ENCODE assay signal across 17 cellular contexts in genomic region chr3:101900736-101901135, GRCh38.
"Had no signal": no experiment of that assay in that cellular context is flagged by ENCODE, and none has a peak within 500 bp of the region (broad histone marks: within the 10 kb centered on the region; RNA-seq: fewer than 3 reads in every experiment).

No MANE protein-coding gene starts in this region.

- H3K27me3 Mint-ChIP-seq: activated CD4-positive, alpha-beta T cell treated with anti-CD3 and anti-CD28 coated beads, Interleukin-2, amount 10 ng/mL, durations not matched to agents 7 days and 5 days; activated naive CD4-positive, alpha-beta T cell treated with anti-CD3 and anti-CD28 coated beads, Interleukin-2, amount 10 ng/mL, durations not matched to agents 7 days and 5 days; activated naive CD8-positive, alpha-beta T cell treated with anti-CD3 and anti-CD28 coated beads, Interleukin-2, amount 50 U/mL, for 24 hours; naive thymus-derived CD8-positive, alpha-beta T cell had no signal

- ATAC-seq: activated CD4-positive, CD25-positive, alpha-beta regulatory T cell treated with anti-CD3 and anti-CD28 coated beads, Interleukin-2, amount 50 U/mL, for 24 hours; activated CD8-positive, alpha-beta T cell treated with anti-CD3 and anti-CD28 coated beads, Interleukin-2, amount 10 ng/mL, durations not matched to agents 7 days and 5 days; activated naive CD8-positive, alpha-beta T cell treated with anti-CD3 and anti-CD28 coated beads, Interleukin-2, amount 50 U/mL, for 24 hours; activated T-cell treated with anti-CD3 and anti-CD28 coated beads, Interleukin-2, amount 50 U/mL, for 4 hours; left cardiac atrium; naive thymus-derived CD8-positive, alpha-beta T cell; pancreas; sciatic nerve had no signal

- H3K27ac ChIP-seq: ascending aorta, esophagus squamous epithelium, neutrophil, pancreas had no signal

- H3K27me3 ChIP-seq: ascending aorta, esophagus squamous epithelium, neutrophil, pancreas had no signal

- H3K4me3 ChIP-seq: ascending aorta, esophagus squamous epithelium, pancreas had no signal

- H3K27ac Mint-ChIP-seq: activated CD4-positive, alpha-beta T cell treated with anti-CD3 and anti-CD28 coated beads, Interleukin-2, amount 10 ng/mL, durations not matched to agents 7 days and 5 days; activated CD8-positive, alpha-beta T cell treated with anti-CD3 and anti-CD28 coated beads, Interleukin-2, amount 10 ng/mL, durations not matched to agents 7 days and 5 days; activated naive CD4-positive, alpha-beta T cell treated with anti-CD3 and anti-CD28 coated beads, Interleukin-2, amount 10 ng/mL, durations not matched to agents 7 days and 5 days; activated naive CD8-positive, alpha-beta T cell treated with anti-CD3 and anti-CD28 coated beads, Interleukin-2, amount 50 U/mL, for 24 hours had no signal

- H3K4me3 Mint-ChIP-seq: activated CD4-positive, alpha-beta T cell treated with anti-CD3 and anti-CD28 coated beads, Interleukin-2, amount 10 ng/mL, durations not matched to agents 7 days and 5 days; activated CD8-positive, alpha-beta T cell treated with anti-CD3 and anti-CD28 coated beads, Interleukin-2, amount 10 ng/mL, durations not matched to agents 7 days and 5 days; activated naive CD4-positive, alpha-beta T cell treated with anti-CD3 and anti-CD28 coated beads, Interleukin-2, amount 10 ng/mL, durations not matched to agents 7 days and 5 days; activated naive CD8-positive, alpha-beta T cell treated with anti-CD3 and anti-CD28 coated beads, Interleukin-2, amount 50 U/mL, for 24 hours; activated T-cell treated with anti-CD3 and anti-CD28 coated beads, Interleukin-2, amount 50 U/mL, for 4 hours; naive thymus-derived CD8-positive, alpha-beta T cell had no signal

- DNase-seq: activated CD4-positive, alpha-beta T cell treated with anti-CD3 and anti-CD28 coated beads, Interleukin-2, amount 10 ng/mL, durations not matched to agents 7 days and 5 days; activated CD8-positive, alpha-beta T cell treated with anti-CD3 and anti-CD28 coated beads, Interleukin-2, amount 10 ng/mL, durations not matched to agents 7 days and 5 days; activated naive CD4-positive, alpha-beta T cell treated with anti-CD3 and anti-CD28 coated beads, Interleukin-2, amount 10 ng/mL, durations not matched to agents 7 days and 5 days; activated naive CD8-positive, alpha-beta T cell treated with anti-CD3 and anti-CD28 coated beads, Interleukin-2, amount 50 U/mL, for 24 hours; activated T-cell treated with anti-CD3 and anti-CD28 coated beads, Interleukin-2, amount 50 U/mL, for 4 hours; dermis blood vessel endothelial cell; effector memory CD4-positive, alpha-beta T cell; esophagus squamous epithelium; left cardiac atrium; naive thymus-derived CD8-positive, alpha-beta T cell; pancreas; stimulated activated naive CD4-positive, alpha-beta T cell; T1000 had no signal

- H3K36me3 ChIP-seq: ascending aorta, esophagus squamous epithelium, neutrophil, pancreas had no signal

- H3K4me1 ChIP-seq: ascending aorta, esophagus squamous epithelium had no signal

- H3K9me3 Mint-ChIP-seq: activated T-cell treated with anti-CD3 and anti-CD28 coated beads, Interleukin-2, amount 50 U/mL, for 4 hours had no signal

- H3K9me3 ChIP-seq: ascending aorta, esophagus squamous epithelium, neutrophil, pancreas had no signal

- H3K36me3 Mint-ChIP-seq: activated naive CD4-positive, alpha-beta T cell treated with anti-CD3 and anti-CD28 coated beads, Interleukin-2, amount 10 ng/mL, durations not matched to agents 7 days and 5 days had no signal
